24 cellular contexts compared by ENCODE assay signal in the genomic region with DNA sequence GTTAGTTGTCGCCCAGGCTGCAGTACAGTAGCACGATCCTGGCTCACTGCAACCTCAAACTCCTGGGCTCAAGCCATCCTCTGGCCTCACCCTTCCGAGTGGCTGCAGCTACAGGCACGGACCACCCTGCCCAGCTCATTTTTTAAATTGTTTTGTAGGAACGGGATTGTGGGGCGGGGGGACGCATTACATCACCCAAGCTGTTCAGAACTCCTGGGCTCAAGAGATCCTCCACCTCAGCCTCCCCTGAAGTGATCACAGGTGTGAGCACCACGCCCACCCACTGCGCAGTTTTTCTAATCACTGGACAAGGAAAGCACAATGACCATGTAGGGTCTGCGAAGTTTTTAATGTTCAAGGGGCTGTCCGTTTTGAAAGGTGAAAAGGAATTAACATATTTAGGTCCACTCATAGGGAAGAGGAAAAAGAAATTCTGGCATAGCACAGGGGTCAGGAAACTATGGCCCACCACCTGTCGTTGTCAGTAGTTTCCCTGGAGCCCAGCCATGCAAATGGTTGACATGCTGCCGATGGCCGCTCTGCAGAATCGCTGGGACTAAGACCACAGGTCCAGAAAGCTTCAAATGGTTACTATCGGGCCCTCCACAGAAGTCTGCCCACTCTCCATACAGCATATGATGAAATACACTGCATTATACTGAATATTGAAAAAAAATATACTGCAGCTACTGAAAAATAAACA. TPM values are rescaled to one million over a fixed set of nuclear protein-coding genes. Genes with fewer than 3 reads are reported as not detected.
DNase-seq lines count a peak whose midpoint lies in the region; ATAC-seq and TF ChIP-seq lines count a peak whose summit lies in the region.
"Had no signal": no experiment of that assay in that cellular context is flagged by ENCODE, and none has a peak within 500 bp of the region (broad histone marks: within the 10 kb centered on the region; RNA-seq: fewer than 3 reads in every experiment).

No MANE protein-coding gene starts in this region.

- no peak overlapping the region for H3K4me2 ChIP-seq in GM23338

- in situ Hi-C loops in gastrocnemius medialis (cut with MboI; ENCODE audit: low sequenced_read_pairs in 4 of 4) (no loop called here), GM13977 (cut with MboI; ENCODE audit: low pct_unique_long_range_greater_than_20kb, low sequenced_read_pairs, unreplicated experiment) (no loop called here)

- TF ChIP-seq CTCF in GM23338 (conservative IDR thresholded peaks at IDR 0.05; ENCODE audit: low read depth in 2 of 2) (no peak), WTC11 (IDR thresholded peaks at IDR 0.05) (no peak), nephron progenitor cell (IDR thresholded peaks at IDR 0.05) (no peak), gastrocnemius medialis (IDR thresholded peaks at IDR 0.05 in 4 of 5, conservative IDR thresholded peaks at IDR 0.05 in 1 of 5) (no peak), GM13977 (IDR thresholded peaks at IDR 0.05; ENCODE audit: extremely low read depth, insufficient read depth, missing control alignments) (no peak)

- H3K27me3 ChIP-seq in GM23338 (ENCODE audit: insufficient read depth) (no peaks in the 10 kb centered on the region), gastrocnemius medialis (no peaks in the 10 kb centered on the region)
- H3K27me3 ChIP-seq: BE2C had no signal

- intact Hi-C loops in gastrocnemius medialis (cut with DNase I; ENCODE audit: low total_unique reads), result no loop called here

- TF ChIP-seq POLR2A in gastrocnemius medialis (IDR thresholded peaks at IDR 0.05), result no peak

- H3K9me3 Mint-ChIP-seq in GM23338, result peaks cover 5% of the 10 kb centered on the region; the same call in 1 of the 3 replicates
- H3K9me3 Mint-ChIP-seq in WTC11, result no peaks in the 10 kb centered on the region
- no peaks in the 10 kb centered on the region for H3K9me3 Mint-ChIP-seq in nephron progenitor cell
- H3K9me3 Mint-ChIP-seq: HFFc6 had no signal

- ATAC-seq in GM23338 (no peak), WTC11 (no peak), gastrocnemius medialis (peak; percentile 52 to 88)
- ATAC-seq: Panc1 had no signal

- peaks cover 6% of the 10 kb centered on the region; the same call in 1 of the 2 replicates for H4K20me1 ChIP-seq in GM23338 (replicated peaks; ENCODE audit: insufficient read depth)

- H3F3A ChIP-seq in GM23338 (replicated peaks; ENCODE audit: low read depth), result peaks cover 39% of the 10 kb centered on the region

- H3K4me3 Mint-ChIP-seq in GM23338 (no peak overlapping the region), WTC11 (no peak overlapping the region), nephron progenitor cell (no peak overlapping the region)
- H3K4me3 Mint-ChIP-seq: CD14-positive monocyte, HFFc6 had no signal

- H3K79me2 ChIP-seq in GM23338 (replicated peaks; ENCODE audit: insufficient read depth), result 0 out of 2 replicates have a peak, but pooled peaks cover 4% of the 10 kb centered on the region

- H2AFZ ChIP-seq in GM23338, result no peak overlapping the region

- H3K4me3 ChIP-seq in GM23338 (no peak overlapping the region), gastrocnemius medialis (no peak overlapping the region)
- H3K4me3 ChIP-seq: SK-N-MC had no signal

- H3K36me3 Mint-ChIP-seq in GM23338 (ENCODE audit: low read depth) (peaks cover 61% of the 10 kb centered on the region), WTC11 (peaks cover 46% of the 10 kb centered on the region), nephron progenitor cell (ENCODE audit: low read depth) (peaks cover 43% of the 10 kb centered on the region)

- CTCF ChIA-PET in WTC11 (lab: Charles Lee), result interaction anchor here (0.8 to 2.1 kb wide), 6 partner anchors 10 to 1289 kb away, joined by 3 to 13 read pairs (median 6); partner anchors contain the start of gene CBR1

- H3K4me1 Mint-ChIP-seq in GM23338, result peaks cover 15% of the 10 kb centered on the region
- H3K4me1 Mint-ChIP-seq in WTC11, result peaks cover 44% of the 10 kb centered on the region
- peaks cover 13% of the 10 kb centered on the region for H3K4me1 Mint-ChIP-seq in nephron progenitor cell
- H3K4me1 Mint-ChIP-seq: CD14-positive monocyte had no signal

- H3K9me3 ChIP-seq in gastrocnemius medialis, result no peaks in the 10 kb centered on the region
- H3K9me3 ChIP-seq: BE2C had no signal

- POLR2A ChIA-PET in WTC11 (lab: Charles Lee), result no interaction called here

- DNase-seq in GM23338 (ENCODE audit: low spot score) (no peak), WTC11 (ENCODE audit: low spot score) (no peak), nephron progenitor cell (no peak), gastrocnemius medialis (peak in 1 of 2 donors; percentile 45), GM13977 (ENCODE audit: low spot score) (no peak), NCI-H1105 treated with DMSO at 0.1 percent for 48 hours (lab: John Stamatoyannopoulos, UW) (no peak), H4 (ENCODE audit: low spot score) (no peak)
- DNase-seq: 8988T, BE2C, DMS153, DND-41, HFFc6, KBM-7, NCI-H1092, NCI-H1436, NCI-H2081 treated with DMSO at 0.1 percent for 48 hours, NCI-H2171, NCI-H226, NCI-H510A, NCI-H69, SHP77 treated with DMSO at 0.1 percent for 48 hours had no signal

- no peaks in the 10 kb centered on the region for H3K9me2 ChIP-seq in GM23338 (ENCODE audit: insufficient read depth)

- H3K27me3 Mint-ChIP-seq in GM23338 (ENCODE audit: insufficient read depth, low read depth, poor library complexity) (peaks cover 9% of the 10 kb centered on the region), WTC11 (ENCODE audit: low read depth) (no peaks in the 10 kb centered on the region), nephron progenitor cell (ENCODE audit: low read depth, poor library complexity) (no peaks in the 10 kb centered on the region)

- H3K4me1 ChIP-seq in GM23338 (ENCODE audit: insufficient read depth) (peaks cover 20% of the 10 kb centered on the region), gastrocnemius medialis (peaks cover 4 to 8% of the 10 kb centered on the region in 2 donors)

- H3K27ac ChIP-seq in GM23338 (ENCODE audit: low read depth), result peak overlapping the region; percentile 93
- peak overlapping the region in 2 of 4 donors; percentile 18 to 58 for H3K27ac ChIP-seq in gastrocnemius medialis
- H3K27ac ChIP-seq: SK-N-MC had no signal

- H3K27ac Mint-ChIP-seq in GM23338 (peak overlapping the region; percentile 77), WTC11 (peak overlapping the region; percentile 79; the same call in 1 of the 2 replicates), nephron progenitor cell (peak overlapping the region; percentile 69)
- H3K27ac Mint-ChIP-seq: CD14-positive monocyte, HFFc6 had no signal

- H3K36me3 ChIP-seq in GM23338 (ENCODE audit: insufficient read depth) (peaks cover 28% of the 10 kb centered on the region), gastrocnemius medialis (peaks cover 0 to 39% of the 10 kb centered on the region in 2 donors)

TF ChIP-seq in GM23338, 12 proteins besides CTCF, POLR2A, EP300 and RAD21 (continues in another document):
- TF ChIP-seq JUNB (IDR thresholded peaks at IDR 0.05; ENCODE audit: unreplicated experiment) (no peak), ZNF114 (CRISPR knock-in tag; IDR thresholded peaks at IDR 0.05) (no peak), EZH2phosphoT487 (IDR thresholded peaks at IDR 0.05; ENCODE audit: unreplicated experiment) (no peak), ETS1 (IDR thresholded peaks at IDR 0.05) (no peak), POLR2AphosphoS5 (IDR thresholded peaks at IDR 0.05; ENCODE audit: low read depth) (no peak), ZNF331 (CRISPR knock-in tag; IDR thresholded peaks at IDR 0.05; ENCODE audit: low read depth) (no peak)

TF ChIP-seq in WTC11, 78 proteins besides CTCF, POLR2A, EP300 and RAD21:
- TF ChIP-seq USF1 (CRISPR knock-in tag; IDR thresholded peaks at IDR 0.05) (no peak), CDX4 (CRISPR knock-in tag; IDR thresholded peaks at IDR 0.05; ENCODE audit: borderline replicate concordance) (no peak), ZBTB43 (CRISPR knock-in tag; IDR thresholded peaks at IDR 0.05) (no peak), RELA (CRISPR knock-in tag; IDR thresholded peaks at IDR 0.05; ENCODE audit: borderline replicate concordance) (no peak)

RNA-seq across cellular contexts. Expression of gene SETD4, which starts 26.0 kb away (rescaled TPM):
- total RNA-seq in GM23338 (2014; rRNA removed; shearing (Covaris generic)), result 33.8 and 45.1 TPM in 2 replicates
- 32.5 and 33.1 TPM in 2 replicates for polyA plus RNA-seq in GM23338 (2016; fragmentation: Nextera tagmentation; extraction: Ambion mirVana)
- total RNA-seq in WTC11 (2021), result 44.1 to 64.8 TPM (median 45.7 TPM) in 3 replicates
- 10 to 100 TPM in 3 of 4 donors, 1 to 10 TPM in 1; 5.9 to 21.7 (median 16.7) TPM for total RNA-seq in gastrocnemius medialis
- 14.6 and 18.0 TPM in 2 replicates for total RNA-seq in H4 (2014; rRNA removed; shearing (Covaris generic))

RNA-seq across cellular contexts. Expression of gene CBR1, which starts 35.5 kb away (rescaled TPM):
- 487 and 499 TPM in 2 replicates for total RNA-seq in GM23338 (2014; rRNA removed; shearing (Covaris generic))
- 273 and 285 TPM in 2 replicates for polyA plus RNA-seq in GM23338 (2016; fragmentation: Nextera tagmentation; extraction: Ambion mirVana)
- total RNA-seq in WTC11 (2021), result 167 to 172 TPM (median 170 TPM) in 3 replicates
- 10 to 100 TPM; 44.8 to 73.9 (median 66.4) TPM for total RNA-seq in gastrocnemius medialis
- total RNA-seq in H4 (2014; rRNA removed; shearing (Covaris generic)), result 290 and 329 TPM in 2 replicates

Comparison
In these comparisons a context has a peak if more than half of its experiments do, and no peak if none do; other contexts are left out.
1. ATAC-seq: peak in gastrocnemius medialis (2 of 2); none in GM23338 (single experiment) and WTC11 (single experiment).
2. Peak in every context shown above with its lines, with median percentiles within 50 percentile points of each other: H3K27ac Mint-ChIP-seq.